In the genomic region with DNA sequence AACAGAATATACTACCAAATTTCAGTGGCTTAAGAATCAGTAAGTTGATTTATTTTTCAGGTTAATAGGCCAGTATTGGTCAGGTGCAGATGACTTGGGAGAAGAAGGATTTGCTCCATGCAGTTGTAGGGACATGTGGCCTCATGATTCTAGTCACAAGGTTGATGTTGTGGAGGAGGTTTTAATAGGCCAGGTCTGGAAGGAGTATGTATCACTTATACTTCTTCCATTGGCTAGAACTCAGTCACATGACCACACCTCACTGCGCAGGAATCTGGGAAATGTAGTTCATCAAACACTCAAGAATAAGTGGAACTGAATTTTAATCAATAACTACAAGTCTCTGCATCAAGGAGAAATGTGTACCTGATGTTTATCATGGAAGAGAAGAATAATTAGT, we compare ENCODE assay signal across 22 cellular contexts.
"Had no signal": no experiment of that assay in that cellular context is flagged by ENCODE, and none has a peak within 500 bp of the region (broad histone marks: within the 10 kb centered on the region; RNA-seq: fewer than 3 reads in every experiment).

No MANE protein-coding gene starts in this region.

- H3K36me3 ChIP-seq: adrenal gland, ascending aorta, brain microvascular endothelial cell, pancreas, upper lobe of left lung, WERI-Rb-1 had no signal

- H3K4me2 ChIP-seq: hepatocyte had no signal

- H3K4me1 Mint-ChIP-seq: activated T-helper 17 cell treated with anti-CD3 and anti-CD28 coated beads, Interleukin-2, amount 50 U/mL, for 72 hours; nephron had no signal

- H3K4me1 ChIP-seq: adrenal gland, ascending aorta, pancreas, upper lobe of left lung had no signal

- H3K27ac ChIP-seq: adrenal gland, ascending aorta, brain microvascular endothelial cell, hepatocyte, pancreas, upper lobe of left lung, WERI-Rb-1 had no signal

- ATAC-seq: activated naive CD4-positive, alpha-beta T cell treated with anti-CD3 and anti-CD28 coated beads, Interleukin-2, amount 50 U/mL, for 72 hours; activated T-helper 17 cell treated with anti-CD3 and anti-CD28 coated beads, Interleukin-2, amount 50 U/mL, for 72 hours; effector memory CD8-positive, alpha-beta T cell; esophagus mucosa; pancreas; right cardiac atrium; stimulated activated naive CD8-positive, alpha-beta T cell treated with anti-CD3 and anti-CD28 coated beads, Interleukin-15, Interleukin-2, amounts not matched to agents 100 U/mL and 50 U/mL, for 24 hours had no signal

- H3K9me3 ChIP-seq: adrenal gland, ascending aorta, pancreas, upper lobe of left lung had no signal

- DNase-seq: activated CD8-positive, alpha-beta memory T cell treated with anti-CD3 and anti-CD28 coated beads for 24 hours; activated CD8-positive, alpha-beta memory T cell treated with anti-CD3 and anti-CD28 coated beads, Interleukin-2, amount 50 U/mL, for 4 hours; activated T-cell treated with anti-CD3 and anti-CD28 coated beads, Interleukin-2, amount 50 U/mL, for 24 hours; adrenal gland; caudate nucleus; dermis blood vessel endothelial cell; effector memory CD8-positive, alpha-beta T cell; glutamatergic neuron; pancreas; right cardiac atrium; stimulated activated CD4-positive, alpha-beta T cell treated with anti-CD3 and anti-CD28 coated beads, Interleukin-12 subunit alpha, Interleukin-12 subunit beta, amount 100 ng/mL, for 4 hours; stimulated activated CD4-positive, alpha-beta T cell treated with anti-CD3 and anti-CD28 coated beads, Interleukin-4, amount 100 ng/mL, for 4 hours; stimulated activated naive CD8-positive, alpha-beta T cell treated with anti-CD3 and anti-CD28 coated beads, Interleukin-15, Interleukin-2, amounts not matched to agents 100 U/mL and 50 U/mL, for 24 hours; upper lobe of left lung; WERI-Rb-1 had no signal

- H3K79me2 ChIP-seq: hepatocyte had no signal

- H3K27ac Mint-ChIP-seq: activated naive CD4-positive, alpha-beta T cell treated with anti-CD3 and anti-CD28 coated beads, Interleukin-2, amount 50 U/mL, for 72 hours; activated T-cell treated with anti-CD3 and anti-CD28 coated beads, Interleukin-2, amount 50 U/mL, for 24 hours; activated T-helper 17 cell treated with anti-CD3 and anti-CD28 coated beads, Interleukin-2, amount 50 U/mL, for 72 hours; effector memory CD8-positive, alpha-beta T cell; nephron had no signal

- H3K4me3 Mint-ChIP-seq: activated T-cell treated with anti-CD3 and anti-CD28 coated beads, Interleukin-2, amount 50 U/mL, for 24 hours; activated T-helper 17 cell treated with anti-CD3 and anti-CD28 coated beads, Interleukin-2, amount 50 U/mL, for 72 hours; effector memory CD8-positive, alpha-beta T cell; nephron had no signal

- H3K36me3 Mint-ChIP-seq: activated naive CD4-positive, alpha-beta T cell treated with anti-CD3 and anti-CD28 coated beads, Interleukin-2, amount 50 U/mL, for 72 hours had no signal

- H3K27me3 ChIP-seq: ascending aorta, brain microvascular endothelial cell, hepatocyte, pancreas, upper lobe of left lung had no signal

- H2AFZ ChIP-seq: hepatocyte had no signal

- H3K9me3 Mint-ChIP-seq: activated naive CD4-positive, alpha-beta T cell treated with anti-CD3 and anti-CD28 coated beads, Interleukin-2, amount 50 U/mL, for 72 hours; activated T-cell treated with anti-CD3 and anti-CD28 coated beads, Interleukin-2, amount 50 U/mL, for 24 hours; activated T-helper 17 cell treated with anti-CD3 and anti-CD28 coated beads, Interleukin-2, amount 50 U/mL, for 72 hours; nephron had no signal

- H3K4me3 ChIP-seq: adrenal gland, ascending aorta, hepatocyte, pancreas, upper lobe of left lung had no signal

- H3K27me3 Mint-ChIP-seq: activated T-cell treated with anti-CD3 and anti-CD28 coated beads, Interleukin-2, amount 50 U/mL, for 24 hours had no signal
